In genomic region chr7:46139079-46139478, GRCh38 we compare ENCODE assay signal across 1 cellular context.
TF ChIP-seq lines count a peak whose summit lies in the region.

No MANE protein-coding gene starts in this region.

TF ChIP-seq in GM12878, 131 proteins besides CTCF, POLR2A, EP300 and RAD21 (continued from another document and continues in another):
- TF ChIP-seq ZBTB4 (CRISPR knock-in tag; IDR thresholded peaks at IDR 0.05) (no peak), EZH2 (IDR thresholded peaks at IDR 0.05; ENCODE audit: borderline replicate concordance, control insufficient read depth, low read depth, low read length) (no peak), BCL3 (IDR thresholded peaks at IDR 0.05; ENCODE audit: borderline replicate concordance, insufficient read depth, low read depth, low read length, poor library complexity, severe bottlenecking) (no peak), ESRRA (IDR thresholded peaks at IDR 0.05; ENCODE audit: low read length) (no peak), YBX1 (IDR thresholded peaks at IDR 0.05) (no peak), FOS (IDR thresholded peaks at IDR 0.05; ENCODE audit: borderline replicate concordance, extremely low read depth, insufficient read length) (no peak), DPF2 (IDR thresholded peaks at IDR 0.05) (peak; percentile 98), NR2C2 (IDR thresholded peaks at IDR 0.05; ENCODE audit: borderline replicate concordance, control insufficient read depth, insufficient read length, low read depth) (no peak), MTA3 (IDR thresholded peaks at IDR 0.05; ENCODE audit: borderline replicate concordance, low read length) (no peak), GATAD2B (conservative IDR thresholded peaks at IDR 0.05; ENCODE audit: low read depth) (no peak), BACH1 (IDR thresholded peaks at IDR 0.05; ENCODE audit: borderline replicate concordance) (peak; percentile 74; the same call in 1 of the 2 replicates), IRF4 (IDR thresholded peaks at IDR 0.05; ENCODE audit: low read depth, low read length) (peak; percentile 69; the same call in 1 of the 2 replicates), BHLHE40 (IDR thresholded peaks at IDR 0.05; ENCODE audit: borderline replicate concordance in 1 of 2, low read depth in 2 of 2, low read length in 1 of 2) (peak; percentile 54 to 61; a peak in 3 of 4 replicates), PML (IDR thresholded peaks at IDR 0.05; ENCODE audit: low read length) (no peak), ZNF274 (IDR thresholded peaks at IDR 0.05; ENCODE audit: insufficient read depth, insufficient read length) (no peak), ZSCAN29 (IDR thresholded peaks at IDR 0.05) (no peak), CREB1 (IDR thresholded peaks at IDR 0.05; ENCODE audit: low read depth) (peak; percentile 9; the same call in 1 of the 2 replicates), RBBP5 (conservative IDR thresholded peaks at IDR 0.05) (no peak), CEBPZ (IDR thresholded peaks at IDR 0.05; ENCODE audit: low read depth, low read length) (no peak), ZBTB40 (IDR thresholded peaks at IDR 0.05; ENCODE audit: borderline replicate concordance) (no peak), CBFB (IDR thresholded peaks at IDR 0.05; ENCODE audit: low read depth) (no peak), JUNB (IDR thresholded peaks at IDR 0.05) (peak; percentile 92), ZNF217 (IDR thresholded peaks at IDR 0.05) (peak; percentile 96), RCOR1 (conservative IDR thresholded peaks at IDR 0.05; ENCODE audit: low read depth, low read length) (no peak), NFIC (IDR thresholded peaks at IDR 0.05; ENCODE audit: low read depth, low read length) (peak; percentile 58; the same call in 1 of the 2 replicates), RELA (IDR thresholded peaks at IDR 0.05; ENCODE audit: borderline replicate concordance, partially characterized antibody) (no peak), ZNF384 (IDR thresholded peaks at IDR 0.05; ENCODE audit: borderline replicate concordance, low read depth, low read length) (peak; percentile 95), TBL1XR1 (IDR thresholded peaks at IDR 0.05; ENCODE audit: low read depth, low read length) (no peak), IKZF2 (IDR thresholded peaks at IDR 0.05) (peak; percentile 67 to 75; a peak in 2 of 4 replicates), NRF1 (conservative IDR thresholded peaks at IDR 0.05; ENCODE audit: low read depth, low read length) (no peak), USF2 (IDR thresholded peaks at IDR 0.05; ENCODE audit: borderline replicate concordance, low read depth, low read length) (no peak; the same call in 1 of the 2 replicates), ZBTB11 (CRISPR knock-in tag; IDR thresholded peaks at IDR 0.05) (no peak), SMAD5 (IDR thresholded peaks at IDR 0.05; ENCODE audit: low read depth) (no peak), IKZF1 (conservative IDR thresholded peaks at IDR 0.05) (peak; percentile 63), NR2F1 (conservative IDR thresholded peaks at IDR 0.05) (peak; percentile 73), RAD51 (IDR thresholded peaks at IDR 0.05) (no peak), USF1 (IDR thresholded peaks at IDR 0.05; ENCODE audit: borderline replicate concordance, extremely low read length, insufficient read depth, low read depth, low read length) (no peak), SKIL (IDR thresholded peaks at IDR 0.05; ENCODE audit: low read depth, poor library complexity, severe bottlenecking) (peak; percentile 45), ATF3 (IDR thresholded peaks at IDR 0.05; ENCODE audit: borderline replicate concordance, extremely low read depth, low read depth, low read length) (no peak), BCL11A (IDR thresholded peaks at IDR 0.05; ENCODE audit: low read depth, low read length) (peak; percentile 49; the same call in 1 of the 2 replicates), NR2C1 (IDR thresholded peaks at IDR 0.05) (no peak), MYC (IDR thresholded peaks at IDR 0.05; ENCODE audit: insufficient read depth, insufficient read length, insufficient replicate concordance, low read length, severe bottlenecking) (no peak), STAT1 (conservative IDR thresholded peaks at IDR 0.05) (no peak), BMI1 (IDR thresholded peaks at IDR 0.05; ENCODE audit: borderline replicate concordance) (peak; percentile 83)
